In the genomic region with DNA sequence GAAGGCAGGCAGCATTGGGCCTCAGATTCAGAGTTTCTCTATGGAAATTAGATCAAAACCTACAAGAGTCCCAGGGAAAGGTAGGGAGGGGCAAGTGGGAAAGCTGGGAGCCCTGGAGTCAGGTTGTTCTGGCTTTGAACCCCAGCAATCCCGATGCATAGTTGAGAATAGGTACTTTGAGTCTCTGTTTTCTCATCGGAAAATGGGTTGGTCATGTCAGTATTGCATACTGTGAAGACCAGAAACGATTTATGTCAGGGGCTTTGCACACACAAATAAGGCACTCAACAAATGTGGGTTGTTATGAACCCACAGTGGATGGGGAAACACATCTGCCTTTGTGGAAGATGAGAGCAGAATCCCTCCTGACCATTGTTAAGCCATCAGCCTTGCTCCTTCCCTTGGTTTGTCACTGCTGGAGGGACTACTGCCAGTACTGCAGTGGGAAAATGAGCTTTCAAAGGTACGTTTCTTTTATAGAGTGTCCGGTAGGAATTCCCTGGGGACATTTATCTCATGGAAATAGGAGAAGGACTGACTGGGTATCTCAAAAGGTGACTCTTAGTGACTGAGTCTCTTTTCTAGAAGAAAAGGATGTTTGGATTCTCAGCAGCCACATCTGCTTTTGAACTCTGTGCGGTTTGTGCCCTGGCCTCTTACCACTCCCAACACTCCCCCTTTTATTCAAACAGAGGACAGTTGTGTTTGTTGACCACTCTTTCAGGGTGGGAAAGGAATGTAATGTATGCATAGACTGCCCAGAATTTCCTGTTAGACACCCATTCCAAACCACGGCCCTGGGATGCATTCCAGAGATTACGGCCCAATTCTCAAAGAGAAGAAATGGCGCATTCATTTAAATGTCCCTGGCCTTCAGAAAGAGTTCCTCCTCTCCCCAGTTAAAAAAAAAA, we compare ENCODE assay signal across 10 cellular contexts. TPM values are rescaled to one million over a fixed set of nuclear protein-coding genes. Genes with fewer than 3 reads are reported as not detected.
DNase-seq lines count a peak whose midpoint lies in the region; ATAC-seq and TF ChIP-seq lines count a peak whose summit lies in the region.
"Had no signal": no experiment of that assay in that cellular context is flagged by ENCODE, and none has a peak within 500 bp of the region (broad histone marks: within the 10 kb centered on the region; RNA-seq: fewer than 3 reads in every experiment).

No MANE protein-coding gene starts in this region.

- intact Hi-C loops in Right ventricle myocardium superior (cut with DNase I) = no loop called here
- intact Hi-C loops in cardiac septum (cut with DNase I) = no loop called here
- intact Hi-C loops in vagina (cut with DNase I) = no loop called here

- H3K27ac ChIP-seq in lung (ENCODE audit: low read depth in 1 of 2, low read length in 1 of 2) = peak overlapping the region; percentile 49 to 90
- H3K27ac ChIP-seq in vagina = peak overlapping the region; percentile 30
- H3K27ac ChIP-seq in substantia nigra (ENCODE audit: low read depth, low read length, poor library complexity, severe bottlenecking) = no peak overlapping the region

- no peaks in the 10 kb centered on the region for H3K9me3 ChIP-seq in lung (ENCODE audit: control insufficient read depth in 2 of 2, insufficient read depth in 1 of 2, low read length in 1 of 2)
- H3K9me3 ChIP-seq in vagina = no peaks in the 10 kb centered on the region

- TF ChIP-seq CTCF in lung (IDR thresholded peaks at IDR 0.05; ENCODE audit: control extremely low read depth, extremely low read depth) (no peak), vagina (IDR thresholded peaks at IDR 0.05) (no peak)

- WGBS in lung, 2 donors = 50 to 55% methylated on average over 9 of the region's 9 CpGs

- H3K4me3 ChIP-seq in lung (no peak overlapping the region), vagina (no peak overlapping the region)

- no peaks in the 10 kb centered on the region for H3K36me3 ChIP-seq in lung (ENCODE audit: control insufficient read depth in 2 of 2, insufficient read depth in 2 of 2, low read length in 2 of 2)
- no peaks in the 10 kb centered on the region for H3K36me3 ChIP-seq in vagina

- peaks cover 16 to 32% of the 10 kb centered on the region in 2 donors for H3K4me1 ChIP-seq in lung (ENCODE audit: control insufficient read depth in 2 of 2, insufficient read depth in 2 of 2, low read length in 2 of 2)
- H3K4me1 ChIP-seq in vagina = peaks cover 62% of the 10 kb centered on the region

- H3K27me3 ChIP-seq in lung (ENCODE audit: control insufficient read depth, insufficient read depth) = no peaks in the 10 kb centered on the region
- H3K27me3 ChIP-seq in vagina = no peaks in the 10 kb centered on the region

- no peak for TF ChIP-seq POLR2A in vagina (IDR thresholded peaks at IDR 0.05)

- ATAC-seq in Right ventricle myocardium superior (ENCODE audit: poor library complexity) (peak; percentile 24), lung (ENCODE audit: insufficient read depth, low FRiP score) (peak; percentile 75), HG03469 (IDR thresholded peaks at IDR 0.05; ENCODE audit: unreplicated experiment) (no peak)

- no peak for DNase-seq in Right ventricle myocardium superior
- no peak for DNase-seq in cardiac septum (ENCODE audit: low spot score)
- DNase-seq in ecto neural progenitor cell (ENCODE audit: low spot score) = peak; percentile 37
- DNase-seq in lung (ENCODE audit: low spot score) = peak; percentile 52
- no peak for DNase-seq in vagina (ENCODE audit: extremely low spot score in 2 of 2)
- DNase-seq in substantia nigra (lab: John Stamatoyannopoulos, UW) = no peak
- no peak for DNase-seq in NCI-H345 (lab: John Stamatoyannopoulos, UW)
- DNase-seq: activated CD8-positive, alpha-beta memory T cell treated with anti-CD3 and anti-CD28 coated beads for 24 hours; NCI-H1694 treated with DMSO at 0.1 percent for 48 hours had no signal

RNA-seq across cellular contexts. Expression of a gene that starts 54.6 kb away (rescaled TPM):
- total RNA-seq in Right ventricle myocardium superior (4.0 TPM), cardiac septum (2.6 TPM), lung (10 to 100 TPM; 18.2 to 26.8 TPM), vagina (7.9 TPM)
- 10 to 100 TPM; 10.2 to 32.3 TPM for polyA plus RNA-seq in lung

Comparison
In these comparisons a context has a peak if more than half of its experiments do, and no peak if none do; other contexts are left out.
1. DNase-seq: peak in ecto neural progenitor cell (single experiment) and lung (single experiment); none in Right ventricle myocardium superior (single experiment), cardiac septum (single experiment), vagina (0 of 2), substantia nigra (0 of 49) and NCI-H345 (single experiment).